Comparison of ENCODE assay signal across 20 cellular contexts in the genomic region with DNA sequence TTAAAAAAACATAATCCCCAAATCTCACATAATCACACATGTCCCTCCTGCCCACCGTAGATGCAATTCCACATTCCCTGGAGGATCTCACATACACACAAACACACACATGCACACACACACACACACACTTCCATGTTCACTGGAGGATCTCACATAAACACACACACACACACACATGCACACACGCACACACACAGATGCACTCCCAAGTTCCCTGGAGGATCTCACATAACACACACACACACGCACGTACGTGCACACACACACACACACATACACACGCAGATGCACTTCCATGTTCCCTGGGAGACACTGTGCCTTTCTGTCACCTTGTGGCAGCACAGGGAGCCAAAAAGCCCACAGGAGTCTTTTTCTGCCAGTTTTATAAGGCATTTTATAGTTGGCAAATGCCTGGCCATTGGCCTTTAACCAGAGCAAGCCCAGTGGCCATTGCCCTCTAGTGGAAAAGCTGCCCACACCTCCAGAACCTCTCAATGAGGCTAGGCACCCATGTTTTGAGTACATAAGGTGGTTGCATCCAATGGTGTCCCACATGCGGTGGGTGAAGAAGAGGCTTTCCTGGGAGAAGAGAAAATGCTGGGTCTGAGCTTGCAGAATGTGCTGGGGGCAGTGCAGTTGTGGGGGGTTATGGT.
DNase-seq lines count a peak whose midpoint lies in the region; ATAC-seq and TF ChIP-seq lines count a peak whose summit lies in the region.
"Had no signal": no experiment of that assay in that cellular context is flagged by ENCODE, and none has a peak within 500 bp of the region (broad histone marks: within the 10 kb centered on the region; RNA-seq: fewer than 3 reads in every experiment).

No MANE protein-coding gene starts in this region.

- DNase-seq in ACHN (peak; percentile 28), G401 (ENCODE audit: low spot score) (peak; percentile 18), NB4 (ENCODE audit: low read depth) (peak; percentile 8), dermis blood vessel endothelial cell (peak; percentile 11), cerebellar cortex (ENCODE audit: low spot score) (no peak), islet precursor cell (no peak)
- no peak for DNase-seq in activated T-cell treated with anti-CD3 and anti-CD28 coated beads, Interleukin-2, amount 50 U/mL, for 72 hours
- no peak for DNase-seq in stimulated activated naive CD4-positive, alpha-beta T cell (lab: John Stamatoyannopoulos, UW)
- DNase-seq: activated CD8-positive, alpha-beta T cell treated with anti-CD3 and anti-CD28 coated beads for 36 hours; activated T-cell treated with anti-CD3 and anti-CD28 coated beads, Interleukin-2, amount 50 U/mL, for 48 hours; EL; mesenchymal stem cell; NCI-H1105 treated with DMSO at 0.1 percent for 48 hours; NCI-H2171; NCI-H69 had no signal

- TF ChIP-seq POLR2A in NB4 (IDR thresholded peaks at IDR 0.05; ENCODE audit: extremely low read depth, insufficient read length): no peak

- no peak overlapping the region for H3K27ac Mint-ChIP-seq in activated T-cell treated with anti-CD3 and anti-CD28 coated beads, Interleukin-2, amount 50 U/mL, for 72 hours
- H3K27ac Mint-ChIP-seq: activated CD8-positive, alpha-beta T cell treated with anti-CD3 and anti-CD28 coated beads for 36 hours; nephron had no signal

- TF ChIP-seq CTCF in NB4 (IDR thresholded peaks at IDR 0.05; ENCODE audit: low read depth, low read length): no peak

- H3K36me3 Mint-ChIP-seq in activated T-cell treated with anti-CD3 and anti-CD28 coated beads, Interleukin-2, amount 50 U/mL, for 72 hours (ENCODE audit: insufficient read depth in 2 of 2): no peaks in the 10 kb centered on the region
- H3K36me3 Mint-ChIP-seq: CD14-positive monocyte had no signal

- H3K4me3 ChIP-seq in NB4 (ENCODE audit: low read depth, low read length): no peak overlapping the region
- H3K4me3 ChIP-seq: cardiac muscle cell, hepatocyte, prostate gland had no signal

- no peak overlapping the region for H3K4me3 Mint-ChIP-seq in activated T-cell treated with anti-CD3 and anti-CD28 coated beads, Interleukin-2, amount 50 U/mL, for 72 hours
- H3K4me3 Mint-ChIP-seq: activated CD8-positive, alpha-beta T cell treated with anti-CD3 and anti-CD28 coated beads for 36 hours; CD14-positive monocyte; nephron had no signal

- peaks cover 7% of the 10 kb centered on the region for H3K27me3 Mint-ChIP-seq in activated T-cell treated with anti-CD3 and anti-CD28 coated beads, Interleukin-2, amount 50 U/mL, for 72 hours (ENCODE audit: low read depth)

- ATAC-seq in activated T-cell treated with anti-CD3 and anti-CD28 coated beads, Interleukin-2, amount 50 U/mL, for 72 hours (replicated peaks in 1 of 2): no peak
- ATAC-seq: activated CD8-positive, alpha-beta T cell treated with anti-CD3 and anti-CD28 coated beads for 36 hours had no signal

- H3K4me1 Mint-ChIP-seq in activated T-cell treated with anti-CD3 and anti-CD28 coated beads, Interleukin-2, amount 50 U/mL, for 72 hours (ENCODE audit: low read depth): peaks cover 9% of the 10 kb centered on the region

- H3K9me3 Mint-ChIP-seq in activated T-cell treated with anti-CD3 and anti-CD28 coated beads, Interleukin-2, amount 50 U/mL, for 72 hours: no peaks in the 10 kb centered on the region
- H3K9me3 Mint-ChIP-seq: activated CD8-positive, alpha-beta T cell treated with anti-CD3 and anti-CD28 coated beads for 36 hours; nephron had no signal

- in situ Hi-C loops in ACHN (cut with HindIII; ENCODE audit: low pct_ligation_motif_present, low pct_unique_long_range_greater_than_20kb, low sequenced_read_pairs): no loop called here
- in situ Hi-C loops in G401 (cut with HindIII; ENCODE audit: low sequenced_read_pairs): no loop called here

Comparison
In these comparisons a context has a peak if more than half of its experiments do, and no peak if none do; other contexts are left out.
1. DNase-seq: peak in ACHN (single experiment), G401 (single experiment), NB4 (single experiment) and dermis blood vessel endothelial cell (single experiment); none in activated T-cell treated with anti-CD3 and anti-CD28 coated beads, Interleukin-2, amount 50 U/mL, for 72 hours (0 of 2), cerebellar cortex (single experiment), islet precursor cell (single experiment) and stimulated activated naive CD4-positive, alpha-beta T cell (0 of 6).